1 cellular context compared by ENCODE assay signal in the genomic region with DNA sequence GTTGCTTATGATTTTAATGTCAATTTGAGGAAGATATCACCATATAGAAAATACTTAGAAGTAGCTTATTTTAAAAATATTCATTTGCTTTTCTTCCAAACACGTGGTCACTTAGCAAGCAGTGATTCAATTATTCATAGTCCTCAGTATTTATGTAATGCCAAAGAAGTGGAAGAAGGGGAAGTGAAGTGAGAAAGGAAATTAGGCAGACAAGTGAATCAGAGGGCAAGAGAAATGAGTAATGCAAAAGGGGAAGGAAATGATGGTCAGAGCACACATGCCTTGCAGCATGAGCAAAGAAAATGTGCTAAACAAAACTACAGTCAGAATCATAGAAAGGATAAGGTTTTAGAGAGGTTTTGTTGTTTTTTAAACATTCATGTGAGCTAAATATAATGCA.
TF ChIP-seq lines count a peak whose summit lies in the region.

No MANE protein-coding gene starts in this region.

TF ChIP-seq in IMR-90, 13 proteins besides CTCF, POLR2A, EP300 and RAD21:
- TF ChIP-seq, protein P1, sequence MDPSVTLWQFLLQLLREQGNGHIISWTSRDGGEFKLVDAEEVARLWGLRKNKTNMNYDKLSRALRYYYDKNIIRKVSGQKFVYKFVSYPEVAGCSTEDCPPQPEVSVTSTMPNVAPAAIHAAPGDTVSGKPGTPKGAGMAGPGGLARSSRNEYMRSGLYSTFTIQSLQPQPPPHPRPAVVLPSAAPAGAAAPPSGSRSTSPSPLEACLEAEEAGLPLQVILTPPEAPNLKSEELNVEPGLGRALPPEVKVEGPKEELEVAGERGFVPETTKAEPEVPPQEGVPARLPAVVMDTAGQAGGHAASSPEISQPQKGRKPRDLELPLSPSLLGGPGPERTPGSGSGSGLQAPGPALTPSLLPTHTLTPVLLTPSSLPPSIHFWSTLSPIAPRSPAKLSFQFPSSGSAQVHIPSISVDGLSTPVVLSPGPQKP (IDR thresholded peaks at IDR 0.05; ENCODE audit: borderline replicate concordance, low read depth, low read length) = no peak
- TF ChIP-seq CEBPB (IDR thresholded peaks at IDR 0.05; ENCODE audit: low read depth, low read length) = peak; percentile 59
- peak; percentile 69 for TF ChIP-seq FOS (IDR thresholded peaks at IDR 0.05; ENCODE audit: low read depth, low read length)
- TF ChIP-seq MXI1 (IDR thresholded peaks at IDR 0.05; ENCODE audit: borderline replicate concordance, low read depth, low read length) = peak; percentile 80
- no peak for TF ChIP-seq RFX5 (IDR thresholded peaks at IDR 0.05; ENCODE audit: low read depth, low read length)
- TF ChIP-seq, protein P2, sequence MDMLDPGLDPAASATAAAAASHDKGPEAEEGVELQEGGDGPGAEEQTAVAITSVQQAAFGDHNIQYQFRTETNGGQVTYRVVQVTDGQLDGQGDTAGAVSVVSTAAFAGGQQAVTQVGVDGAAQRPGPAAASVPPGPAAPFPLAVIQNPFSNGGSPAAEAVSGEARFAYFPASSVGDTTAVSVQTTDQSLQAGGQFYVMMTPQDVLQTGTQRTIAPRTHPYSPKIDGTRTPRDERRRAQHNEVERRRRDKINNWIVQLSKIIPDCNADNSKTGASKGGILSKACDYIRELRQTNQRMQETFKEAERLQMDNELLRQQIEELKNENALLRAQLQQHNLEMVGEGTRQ (IDR thresholded peaks at IDR 0.05; ENCODE audit: low read depth, low read length) = peak; percentile 67
- TF ChIP-seq MAZ (IDR thresholded peaks at IDR 0.05; ENCODE audit: borderline replicate concordance, low read depth, low read length) = no peak
- peak; percentile 52 for TF ChIP-seq BHLHE40 (IDR thresholded peaks at IDR 0.05; ENCODE audit: low read depth, low read length)
TF ChIP-seq in IMR-90: peak in this region for 5.
